In the genomic region with DNA sequence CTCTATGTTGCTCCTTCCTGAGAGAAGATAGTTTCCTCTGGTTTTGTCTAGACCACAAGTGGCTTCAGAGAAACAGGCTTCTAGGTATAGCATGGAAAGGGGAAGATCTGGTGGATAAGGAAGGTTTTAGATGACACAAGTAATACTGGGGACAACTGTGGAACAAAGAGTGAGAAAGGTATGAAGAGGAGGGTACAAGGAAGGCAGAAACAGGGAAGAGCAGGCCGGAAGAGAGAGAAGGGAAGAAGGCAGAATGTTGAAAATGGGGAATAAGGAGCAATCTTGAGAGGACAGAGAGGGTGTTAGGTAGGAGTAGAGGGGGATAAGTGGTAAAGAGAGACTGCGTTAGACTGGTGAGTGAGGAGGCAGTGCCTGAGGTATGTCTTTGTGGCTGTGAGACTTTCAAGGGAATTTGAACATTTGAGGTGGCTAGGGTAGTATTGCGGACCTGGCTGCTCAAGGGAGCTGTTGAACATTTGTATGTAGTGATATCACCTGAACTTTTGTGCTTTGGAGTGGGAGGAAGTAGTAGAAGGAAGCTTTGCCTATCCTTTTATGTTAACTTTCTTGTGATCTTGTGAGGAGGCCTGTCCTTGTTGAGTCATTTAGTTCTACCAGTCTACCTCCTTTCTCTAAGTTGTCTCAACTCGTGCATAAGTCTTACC, we compare ENCODE assay signal across 11 cellular contexts.
A peak's percentile ranks its signal among the peaks of the same experiment; 100 is the strongest.
DNase-seq lines count a peak whose midpoint lies in the region; ATAC-seq, FAIRE-seq and TF ChIP-seq lines count a peak whose summit lies in the region.
"Had no signal": no experiment of that assay in that cellular context is flagged by ENCODE, and none has a peak within 500 bp of the region (broad histone marks: within the 10 kb centered on the region; RNA-seq: fewer than 3 reads in every experiment).

No MANE protein-coding gene starts in this region.

- no peaks in the 10 kb centered on the region for H3K27me3 ChIP-seq in bronchial epithelial cell (ENCODE audit: control insufficient read depth, insufficient read depth, low read length)
- no peaks in the 10 kb centered on the region for H3K27me3 ChIP-seq in BE2C

- H3K4me1 Mint-ChIP-seq in activated CD8-positive, alpha-beta memory T cell treated with anti-CD3 and anti-CD28 coated beads, Interleukin-2, amount 10 ng/mL, durations not matched to agents 7 days and 5 days, result peaks cover 60% of the 10 kb centered on the region

- peaks cover 13% of the 10 kb centered on the region for H3K4me1 ChIP-seq in BE2C

- H3K27ac Mint-ChIP-seq in activated CD8-positive, alpha-beta memory T cell treated with anti-CD3 and anti-CD28 coated beads, Interleukin-2, amount 10 ng/mL, durations not matched to agents 7 days and 5 days, result peak overlapping the region; percentile 52

- no peak overlapping the region for H3K4me3 ChIP-seq in bronchial epithelial cell (ENCODE audit: low read depth, low read length)
- H3K4me3 ChIP-seq in BE2C (ENCODE audit: low read depth, low read length), result no peak overlapping the region

- DNase-seq in activated CD8-positive, alpha-beta memory T cell treated with anti-CD3 and anti-CD28 coated beads, Interleukin-2, amount 10 ng/mL, durations not matched to agents 7 days and 5 days, result no peak
- no peak for DNase-seq in activated CD8-positive, alpha-beta memory T cell treated with anti-CD3 and anti-CD28 coated beads for 24 hours
- DNase-seq in OCI-M1 (lab: John Stamatoyannopoulos, UW), result peak; percentile 79
- DNase-seq in bronchial epithelial cell (ENCODE audit: low read depth), result peak; percentile 52
- DNase-seq in renal cortical epithelial cell (ENCODE audit: low read depth), result peak; percentile 43
- DNase-seq in BE2C, result no peak
- DNase-seq: cortex of kidney, GDM1, NCI-H2171 treated with DMSO at 0.1 percent for 48 hours had no signal

- peak overlapping the region; percentile 8 for H3K4me3 Mint-ChIP-seq in activated CD8-positive, alpha-beta memory T cell treated with anti-CD3 and anti-CD28 coated beads, Interleukin-2, amount 10 ng/mL, durations not matched to agents 7 days and 5 days

- no peaks in the 10 kb centered on the region for H3K9me3 ChIP-seq in BE2C

- CTCF ChIA-PET in activated CD8-positive, alpha-beta memory T cell treated with anti-CD3 and anti-CD28 coated beads, Interleukin-2, amount 10 ng/mL, durations not matched to agents 7 days and 5 days (lab: Charles Lee), result no interaction called here

- H3K27me3 Mint-ChIP-seq in activated CD8-positive, alpha-beta memory T cell treated with anti-CD3 and anti-CD28 coated beads, Interleukin-2, amount 10 ng/mL, durations not matched to agents 7 days and 5 days, result no peaks in the 10 kb centered on the region

- peak; percentile 77 for ATAC-seq in activated CD8-positive, alpha-beta memory T cell treated with anti-CD3 and anti-CD28 coated beads, Interleukin-2, amount 10 ng/mL, durations not matched to agents 7 days and 5 days
- ATAC-seq in GM19023 (IDR thresholded peaks at IDR 0.05; ENCODE audit: unreplicated experiment) (no peak), SK-N-SH treated with all-trans-retinoic acid at 6 μM for 48 hours (no peak)

- no peak for TF ChIP-seq CTCF in bronchial epithelial cell (IDR thresholded peaks at IDR 0.05; ENCODE audit: insufficient read depth, low read length, severe bottlenecking)
- TF ChIP-seq CTCF in BE2C (IDR thresholded peaks at IDR 0.05; ENCODE audit: low read depth, low read length), result no peak

- H3K9me3 Mint-ChIP-seq in activated CD8-positive, alpha-beta memory T cell treated with anti-CD3 and anti-CD28 coated beads, Interleukin-2, amount 10 ng/mL, durations not matched to agents 7 days and 5 days (ENCODE audit: low read depth), result no peaks in the 10 kb centered on the region

- no peaks in the 10 kb centered on the region for H3K36me3 ChIP-seq in bronchial epithelial cell (ENCODE audit: control insufficient read depth, insufficient read depth, low read length)
- no peaks in the 10 kb centered on the region for H3K36me3 ChIP-seq in BE2C

- H3K36me3 Mint-ChIP-seq in activated CD8-positive, alpha-beta memory T cell treated with anti-CD3 and anti-CD28 coated beads, Interleukin-2, amount 10 ng/mL, durations not matched to agents 7 days and 5 days, result no peaks in the 10 kb centered on the region

- no peak for FAIRE-seq in bronchial epithelial cell (lab: Jason Lieb, UNC)

TF ChIP-seq in SK-N-SH treated with all-trans-retinoic acid at 6 μM for 48 hours, 23 proteins besides CTCF, POLR2A, EP300 and RAD21:
- no peak for TF ChIP-seq ESRRG (CRISPR knock-in tag; IDR thresholded peaks at IDR 0.05)
- TF ChIP-seq PPARA (CRISPR knock-in tag; IDR thresholded peaks at IDR 0.05; ENCODE audit: borderline replicate concordance), result no peak
- TF ChIP-seq, protein P1, sequence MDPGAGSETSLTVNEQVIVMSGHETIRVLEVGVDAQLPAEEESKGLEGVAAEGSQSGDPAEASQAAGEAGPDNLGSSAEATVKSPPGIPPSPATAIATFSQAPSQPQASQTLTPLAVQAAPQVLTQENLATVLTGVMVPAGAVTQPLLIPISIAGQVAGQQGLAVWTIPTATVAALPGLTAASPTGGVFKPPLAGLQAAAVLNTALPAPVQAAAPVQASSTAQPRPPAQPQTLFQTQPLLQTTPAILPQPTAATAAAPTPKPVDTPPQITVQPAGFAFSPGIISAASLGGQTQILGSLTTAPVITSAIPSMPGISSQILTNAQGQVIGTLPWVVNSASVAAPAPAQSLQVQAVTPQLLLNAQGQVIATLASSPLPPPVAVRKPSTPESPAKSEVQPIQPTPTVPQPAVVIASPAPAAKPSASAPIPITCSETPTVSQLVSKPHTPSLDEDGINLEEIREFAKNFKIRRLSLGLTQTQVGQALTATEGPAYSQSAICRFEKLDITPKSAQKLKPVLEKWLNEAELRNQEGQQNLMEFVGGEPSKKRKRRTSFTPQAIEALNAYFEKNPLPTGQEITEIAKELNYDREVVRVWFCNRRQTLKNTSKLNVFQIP (CRISPR knock-in tag; IDR thresholded peaks at IDR 0.05; ENCODE audit: borderline replicate concordance, low read depth), result no peak
- TF ChIP-seq ZFP3 (CRISPR knock-in tag; IDR thresholded peaks at IDR 0.05), result no peak
- TF ChIP-seq BACH2 (CRISPR knock-in tag; IDR thresholded peaks at IDR 0.05; ENCODE audit: borderline replicate concordance), result no peak
- TF ChIP-seq, protein P2, sequence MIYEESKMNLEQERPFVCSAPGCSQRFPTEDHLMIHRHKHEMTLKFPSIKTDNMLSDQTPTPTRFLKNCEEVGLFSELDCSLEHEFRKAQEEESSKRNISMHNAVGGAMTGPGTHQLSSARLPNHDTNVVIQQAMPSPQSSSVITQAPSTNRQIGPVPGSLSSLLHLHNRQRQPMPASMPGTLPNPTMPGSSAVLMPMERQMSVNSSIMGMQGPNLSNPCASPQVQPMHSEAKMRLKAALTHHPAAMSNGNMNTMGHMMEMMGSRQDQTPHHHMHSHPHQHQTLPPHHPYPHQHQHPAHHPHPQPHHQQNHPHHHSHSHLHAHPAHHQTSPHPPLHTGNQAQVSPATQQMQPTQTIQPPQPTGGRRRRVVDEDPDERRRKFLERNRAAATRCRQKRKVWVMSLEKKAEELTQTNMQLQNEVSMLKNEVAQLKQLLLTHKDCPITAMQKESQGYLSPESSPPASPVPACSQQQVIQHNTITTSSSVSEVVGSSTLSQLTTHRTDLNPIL (CRISPR knock-in tag; IDR thresholded peaks at IDR 0.05; ENCODE audit: low read depth), result no peak
- no peak for TF ChIP-seq TCF4 (CRISPR knock-in tag; IDR thresholded peaks at IDR 0.05; ENCODE audit: borderline replicate concordance)
- TF ChIP-seq, protein P3, sequence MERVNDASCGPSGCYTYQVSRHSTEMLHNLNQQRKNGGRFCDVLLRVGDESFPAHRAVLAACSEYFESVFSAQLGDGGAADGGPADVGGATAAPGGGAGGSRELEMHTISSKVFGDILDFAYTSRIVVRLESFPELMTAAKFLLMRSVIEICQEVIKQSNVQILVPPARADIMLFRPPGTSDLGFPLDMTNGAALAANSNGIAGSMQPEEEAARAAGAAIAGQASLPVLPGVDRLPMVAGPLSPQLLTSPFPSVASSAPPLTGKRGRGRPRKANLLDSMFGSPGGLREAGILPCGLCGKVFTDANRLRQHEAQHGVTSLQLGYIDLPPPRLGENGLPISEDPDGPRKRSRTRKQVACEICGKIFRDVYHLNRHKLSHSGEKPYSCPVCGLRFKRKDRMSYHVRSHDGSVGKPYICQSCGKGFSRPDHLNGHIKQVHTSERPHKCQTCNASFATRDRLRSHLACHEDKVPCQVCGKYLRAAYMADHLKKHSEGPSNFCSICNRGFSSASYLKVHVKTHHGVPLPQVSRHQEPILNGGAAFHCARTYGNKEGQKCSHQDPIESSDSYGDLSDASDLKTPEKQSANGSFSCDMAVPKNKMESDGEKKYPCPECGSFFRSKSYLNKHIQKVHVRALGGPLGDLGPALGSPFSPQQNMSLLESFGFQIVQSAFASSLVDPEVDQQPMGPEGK (CRISPR knock-in tag; IDR thresholded peaks at IDR 0.05; ENCODE audit: borderline replicate concordance), result no peak
- no peak for TF ChIP-seq SNAI2 (CRISPR knock-in tag; IDR thresholded peaks at IDR 0.05)
- TF ChIP-seq ZNF8 (CRISPR knock-in tag; IDR thresholded peaks at IDR 0.05), result no peak
- no peak for TF ChIP-seq RARB (CRISPR knock-in tag; IDR thresholded peaks at IDR 0.05)
TF ChIP-seq in SK-N-SH treated with all-trans-retinoic acid at 6 μM for 48 hours: peak in this region for 0.

Comparison
In these comparisons a context has a peak if more than half of its experiments do, and no peak if none do; other contexts are left out.
1. DNase-seq: peak in OCI-M1 (single experiment), bronchial epithelial cell (single experiment) and renal cortical epithelial cell (single experiment); none in activated CD8-positive, alpha-beta memory T cell treated with anti-CD3 and anti-CD28 coated beads, Interleukin-2, amount 10 ng/mL, durations not matched to agents 7 days and 5 days (single experiment), activated CD8-positive, alpha-beta memory T cell treated with anti-CD3 and anti-CD28 coated beads for 24 hours (single experiment) and BE2C (single experiment).